Comparison of ENCODE assay signal across 11 cellular contexts in the genomic region with DNA sequence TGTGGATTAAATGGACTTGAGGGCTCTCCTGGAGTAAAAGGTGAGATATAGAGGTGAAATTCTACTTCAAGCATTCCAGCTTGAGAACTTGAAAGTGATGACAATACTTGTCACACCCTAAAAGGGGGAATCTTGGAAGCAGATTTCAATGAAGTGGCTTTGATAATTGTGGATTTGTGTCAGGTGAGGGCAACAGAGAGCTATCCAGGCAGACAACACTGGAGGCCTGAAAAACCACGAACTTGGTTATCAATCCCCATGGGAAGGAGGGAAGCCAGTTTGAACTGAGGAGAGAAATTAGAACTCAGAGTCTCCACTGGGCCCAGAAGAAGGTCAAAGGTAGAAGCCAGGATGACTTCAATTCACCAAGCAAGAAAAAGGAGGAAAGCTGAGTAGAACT.
DNase-seq lines count a peak whose midpoint lies in the region; ATAC-seq and TF ChIP-seq lines count a peak whose summit lies in the region.
"Had no signal": no experiment of that assay in that cellular context is flagged by ENCODE, and none has a peak within 500 bp of the region (broad histone marks: within the 10 kb centered on the region; RNA-seq: fewer than 3 reads in every experiment).

No MANE protein-coding gene starts in this region.

- no peak overlapping the region for H3K9ac ChIP-seq in adipocyte (ENCODE audit: low read length)

- TF ChIP-seq CTCF in AG09309 (IDR thresholded peaks at IDR 0.05; ENCODE audit: control insufficient read depth, insufficient read depth, low read depth, low read length, missing control alignments): peak; percentile 43

- DNase-seq in AG09309 (ENCODE audit: low read depth): no peak
- DNase-seq in HT-29 (ENCODE audit: low spot score): peak; percentile 5
- peak; percentile 28 for DNase-seq in adipocyte (ENCODE audit: low read depth)
- peak; percentile 28 for DNase-seq in iPS-NIHi7 (ENCODE audit: extremely low spot score)
- DNase-seq in stimulated activated CD8-positive, alpha-beta memory T cell treated with anti-CD3 and anti-CD28 coated beads, Interleukin-4, amount 100 ng/mL, for 48 hours: no peak
- no peak for DNase-seq in amniotic stem cell (lab: John Stamatoyannopoulos, UW)
- DNase-seq: EL; immature natural killer cell; stimulated activated CD4-positive, alpha-beta T cell treated with anti-CD3 and anti-CD28 coated beads, Interleukin-2, amount 100 ng/mL, for 48 hours had no signal

- H3K4me1 ChIP-seq in adipocyte (ENCODE audit: control insufficient read depth, insufficient read depth, low read length): peaks cover 44% of the 10 kb centered on the region

- H3K27me3 ChIP-seq in adipocyte (replicated peaks; ENCODE audit: control insufficient read depth, insufficient read depth, low read length): no peaks in the 10 kb centered on the region

- no peaks in the 10 kb centered on the region for H3K36me3 ChIP-seq in adipocyte (ENCODE audit: control insufficient read depth, insufficient read depth, low read length, severe bottlenecking)

- H3K9me3 ChIP-seq in adipocyte (ENCODE audit: control insufficient read depth, low read length): no peaks in the 10 kb centered on the region

- no peak overlapping the region for H3K4me3 ChIP-seq in AG09309 (ENCODE audit: control insufficient read depth, low read depth, low read length)
- no peak overlapping the region for H3K4me3 ChIP-seq in adipocyte (ENCODE audit: low read length)

- ATAC-seq in HG02885 (IDR thresholded peaks at IDR 0.05; ENCODE audit: poor library complexity, unreplicated experiment): no peak
- ATAC-seq in GM21526 (IDR thresholded peaks at IDR 0.05; ENCODE audit: low FRiP score, unreplicated experiment): no peak

Comparison
In these comparisons a context has a peak if more than half of its experiments do, and no peak if none do; other contexts are left out.
1. DNase-seq: peak in HT-29 (single experiment), adipocyte (single experiment) and iPS-NIHi7 (single experiment); none in AG09309 (single experiment), stimulated activated CD8-positive, alpha-beta memory T cell treated with anti-CD3 and anti-CD28 coated beads, Interleukin-4, amount 100 ng/mL, for 48 hours (single experiment) and amniotic stem cell (single experiment).